In the genomic region with DNA sequence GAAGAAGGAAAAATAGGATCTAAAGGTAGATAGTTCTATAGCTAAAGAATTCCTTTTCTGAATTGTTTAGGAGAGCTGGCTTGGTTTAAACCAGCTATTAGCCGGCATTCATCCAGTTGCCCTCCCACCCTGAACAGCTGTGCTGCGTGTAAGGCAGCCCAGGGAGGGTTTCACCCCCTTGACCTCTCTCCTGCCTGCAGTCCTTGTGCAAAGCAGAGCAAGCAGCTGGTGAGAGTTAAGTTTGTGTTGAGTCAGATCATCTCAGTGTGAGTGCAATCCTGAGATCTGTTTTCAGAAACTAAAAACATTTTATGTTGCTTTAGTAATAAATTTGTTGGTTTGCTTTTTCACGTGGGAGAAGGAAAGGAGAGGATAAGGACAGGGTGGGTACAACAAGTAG, we compare ENCODE assay signal across 9 cellular contexts. TPM values are rescaled to one million over a fixed set of nuclear protein-coding genes. Genes with fewer than 3 reads are reported as not detected.
A peak's percentile ranks its signal among the peaks of the same experiment; 100 is the strongest.
DNase-seq lines count a peak whose midpoint lies in the region; ATAC-seq and TF ChIP-seq lines count a peak whose summit lies in the region.
"Had no signal": no experiment of that assay in that cellular context is flagged by ENCODE, and none has a peak within 500 bp of the region (broad histone marks: within the 10 kb centered on the region; RNA-seq: fewer than 3 reads in every experiment).

No MANE protein-coding gene starts in this region.

- H4K8ac ChIP-seq in mesendoderm (ENCODE audit: low read depth, low read length) = no peak overlapping the region

- H4K5ac ChIP-seq in mesendoderm (ENCODE audit: low read length) = no peak overlapping the region

- H3K36me3 Mint-ChIP-seq in brain = peaks cover 35% of the 10 kb centered on the region

- peak overlapping the region; percentile 64 for H3K27ac ChIP-seq in 22Rv1
- H3K27ac ChIP-seq in HUES64 (ENCODE audit: low read depth, low read length) = peak overlapping the region; percentile 21; the same call in 1 of the 2 replicates
- H3K27ac ChIP-seq in mesendoderm (ENCODE audit: low read depth, low read length) = peak overlapping the region; percentile 1

- H2BK15ac ChIP-seq in mesendoderm (replicated peaks; ENCODE audit: low read depth) = no peak overlapping the region

- no peaks in the 10 kb centered on the region for H3K9me3 ChIP-seq in HUES64 (ENCODE audit: insufficient read depth, low read depth, low read length)

- H3K79me1 ChIP-seq in mesendoderm (ENCODE audit: low read length) = peaks cover 5% of the 10 kb centered on the region

- peak overlapping the region in 3 of 5 experiments; percentile 13 to 65 (median 51) for H3K4me3 Mint-ChIP-seq in brain

- no peak for ATAC-seq in GM19035 (IDR thresholded peaks at IDR 0.05; ENCODE audit: unreplicated experiment)

- no peak overlapping the region for H2AK5ac ChIP-seq in mesendoderm (ENCODE audit: low read length)

- H2BK5ac ChIP-seq in mesendoderm (ENCODE audit: low read length) = no peak overlapping the region

- no peak overlapping the region for H3K4me2 ChIP-seq in mesendoderm (ENCODE audit: low read length)

- no peaks in the 10 kb centered on the region for H3K27me3 ChIP-seq in HUES64 (ENCODE audit: insufficient read depth, low read length)
- no peaks in the 10 kb centered on the region for H3K27me3 ChIP-seq in mesendoderm (ENCODE audit: insufficient read depth, low read length, poor library complexity)

- peak overlapping the region; percentile 2 to 97 (median 73) for H3K27ac Mint-ChIP-seq in brain

- no peaks in the 10 kb centered on the region for H3K9me3 Mint-ChIP-seq in brain

- no peaks in the 10 kb centered on the region; the same call in 1 of the 2 replicates for H3K36me3 ChIP-seq in HUES64 (ENCODE audit: insufficient read depth, low read length)
- H3K36me3 ChIP-seq in mesendoderm (ENCODE audit: control insufficient read depth, insufficient read depth, low read length) = no peaks in the 10 kb centered on the region

- H3K27me3 Mint-ChIP-seq in brain = no peaks in the 10 kb centered on the region

- H3K23ac ChIP-seq in mesendoderm (ENCODE audit: low read length) = no peak overlapping the region

- 59% methylated on average over 3 of the region's 3 CpGs for WGBS in HUES64
- WGBS in mesendoderm (ENCODE audit: extremely low coverage, insufficient coverage, low lambda C conversion rate) = no CpG with 5 or more reads among the region's 3 CpGs

- H2BK120ac ChIP-seq in mesendoderm (ENCODE audit: low read depth, low read length) = no peak overlapping the region

- H3K4me1 ChIP-seq in HUES64 (ENCODE audit: insufficient read depth, low read length) = peaks cover 24% of the 10 kb centered on the region
- peaks cover 10% of the 10 kb centered on the region for H3K4me1 ChIP-seq in mesendoderm (ENCODE audit: control insufficient read depth, low read depth, low read length)

- peaks cover 49% of the 10 kb centered on the region for H3K4me1 Mint-ChIP-seq in brain

- no peak for TF ChIP-seq CTCF in 22Rv1 (IDR thresholded peaks at IDR 0.05)
- no peak for TF ChIP-seq CTCF in brain (conservative IDR thresholded peaks at IDR 0.05)

- H3K4me3 ChIP-seq in HUES64 (ENCODE audit: low read length) (no peak overlapping the region), mesendoderm (ENCODE audit: low read length) (no peak overlapping the region)

- H3K9ac ChIP-seq in HUES64 (ENCODE audit: low read depth, low read length) (no peak overlapping the region), mesendoderm (ENCODE audit: low read length) (no peak overlapping the region)

- H3K56ac ChIP-seq in mesendoderm (ENCODE audit: low read length) = no peak overlapping the region

- no peak for DNase-seq in mesendoderm
- no peak for DNase-seq in NOMO-1 treated with dmso at 0.1 percent for 144 hours (lab: John Stamatoyannopoulos, UW; ENCODE audit: unreplicated experiment)
- DNase-seq in GM19238 (ENCODE audit: insufficient read length, low spot score) = no peak
- no peak for DNase-seq in foreskin melanocyte
- DNase-seq: MV-4-11 had no signal

- peaks cover 4% of the 10 kb centered on the region for H3K79me2 ChIP-seq in mesendoderm (ENCODE audit: control insufficient read depth, insufficient read depth, low read length)

- H3K4ac ChIP-seq in mesendoderm (ENCODE audit: low read depth, low read length) = no peak overlapping the region

- H3K18ac ChIP-seq in mesendoderm (ENCODE audit: low read length) = no peak overlapping the region

RNA-seq across cellular contexts. Expression of a gene that starts 13.0 kb away (rescaled TPM):
- polyA plus RNA-seq in HUES64 (2013, experiment 1 of 2) = 9.7 TPM
- 10.2 TPM for polyA plus RNA-seq in HUES64 (2013, experiment 2 of 2)
- polyA plus RNA-seq in brain (ENCODE audit: insufficient read depth, low read depth, low replicate concordance) = 64.7 TPM
- polyA plus RNA-seq in mesendoderm (2013, experiment 1 of 2) = 11.9 TPM
- 12.3 TPM for polyA plus RNA-seq in mesendoderm (2013, experiment 2 of 2)

RNA-seq across cellular contexts. Expression of a gene that starts 13.9 kb away (rescaled TPM):
- polyA plus RNA-seq in HUES64 (2013, experiment 1 of 2) = 6.3 TPM
- 7.8 TPM for polyA plus RNA-seq in HUES64 (2013, experiment 2 of 2)
- 12.2 TPM for polyA plus RNA-seq in brain (ENCODE audit: insufficient read depth, low read depth, low replicate concordance)
- 5.7 TPM for polyA plus RNA-seq in mesendoderm (2013, experiment 1 of 2)
- 4.9 TPM for polyA plus RNA-seq in mesendoderm (2013, experiment 2 of 2)

RNA-seq across cellular contexts. Expression of a gene that starts 46.5 kb away (rescaled TPM):
- 51.7 TPM for polyA plus RNA-seq in HUES64 (2013, experiment 1 of 2)
- 48.8 TPM for polyA plus RNA-seq in HUES64 (2013, experiment 2 of 2)
- 115 TPM for polyA plus RNA-seq in brain (ENCODE audit: insufficient read depth, low read depth, low replicate concordance)
- polyA plus RNA-seq in mesendoderm (2013, experiment 1 of 2) = 52.1 TPM
- 53.5 TPM for polyA plus RNA-seq in mesendoderm (2013, experiment 2 of 2)

Comparison
In these comparisons a context has a peak if more than half of its experiments do, and no peak if none do; other contexts are left out.
1. H3K27ac ChIP-seq: peak in every context shown above with its lines; median percentile 64 in 22Rv1; 21 in HUES64; 1 in mesendoderm.